Comparison of ENCODE assay signal across 15 cellular contexts in genomic region chr7:45874408-45875131, GRCh38. TPM values are rescaled to one million over a fixed set of nuclear protein-coding genes. Genes with fewer than 3 reads are reported as not detected.
DNase-seq lines count a peak whose midpoint lies in the region; ATAC-seq, FAIRE-seq and TF ChIP-seq lines count a peak whose summit lies in the region.
"Had no signal": no experiment of that assay in that cellular context is flagged by ENCODE, and none has a peak within 500 bp of the region (broad histone marks: within the 10 kb centered on the region; RNA-seq: fewer than 3 reads in every experiment).

No MANE protein-coding gene starts in this region.

- no peak for FAIRE-seq in bronchial epithelial cell (lab: Jason Lieb, UNC)

- no peak for ATAC-seq in HG03097 (IDR thresholded peaks at IDR 0.05; ENCODE audit: low FRiP score, unreplicated experiment)
- ATAC-seq: stimulated activated naive CD8-positive, alpha-beta T cell treated with anti-CD3 and anti-CD28 coated beads, Interleukin-15, amount 100 ng/mL, for 72 hours had no signal

- peak; percentile 63 for DNase-seq in BJ (ENCODE audit: low read depth)
- DNase-seq in M059J (ENCODE audit: low read depth): peak; percentile 88
- peak; percentile 87 for DNase-seq in bronchial epithelial cell (ENCODE audit: low read depth)
- peak; percentile 50 to 82 for DNase-seq in lung microvascular endothelial cell (ENCODE audit: low read depth in 2 of 2)
- no peak for DNase-seq in DMS79 treated with DMSO at 0.1 percent for 48 hours (lab: John Stamatoyannopoulos, UW)
- no peak for DNase-seq in germinal center (ENCODE audit: low spot score)
- DNase-seq in globus pallidus (ENCODE audit: low spot score): no peak
- DNase-seq: activated naive CD8-positive, alpha-beta T cell treated with anti-CD3 and anti-CD28 coated beads for 36 hours; effector CD4-positive, alpha-beta T cell; NCI-H446; Right ventricle myocardium superior; stimulated activated CD4-positive, alpha-beta T cell treated with anti-CD3 and anti-CD28 coated beads, Interleukin-4, amount 100 ng/mL, for 24 hours; stimulated activated naive CD8-positive, alpha-beta T cell treated with anti-CD3 and anti-CD28 coated beads, Interleukin-15, amount 100 ng/mL, for 72 hours had no signal

- TF ChIP-seq CTCF in BJ (IDR thresholded peaks at IDR 0.05; ENCODE audit: insufficient read depth, low read depth, low read length): no peak
- TF ChIP-seq CTCF in bronchial epithelial cell (IDR thresholded peaks at IDR 0.05; ENCODE audit: insufficient read depth, low read length, severe bottlenecking): no peak

- H3K27me3 ChIP-seq in BJ (ENCODE audit: control insufficient read depth, insufficient read depth, low read length) (no peaks in the 10 kb centered on the region), bronchial epithelial cell (ENCODE audit: control insufficient read depth, insufficient read depth, low read length) (no peaks in the 10 kb centered on the region)

- H3K36me3 ChIP-seq in BJ (ENCODE audit: control insufficient read depth, insufficient read depth, low read length): no peaks in the 10 kb centered on the region
- no peaks in the 10 kb centered on the region for H3K36me3 ChIP-seq in bronchial epithelial cell (ENCODE audit: control insufficient read depth, insufficient read depth, low read length)
- H3K36me3 ChIP-seq: prostate gland had no signal

- POLR2A ChIA-PET in BJ (lab: Charles Lee): no interaction called here

- H3K4me3 ChIP-seq in BJ (ENCODE audit: low read depth, low read length) (no peak overlapping the region), bronchial epithelial cell (ENCODE audit: low read depth, low read length) (no peak overlapping the region)
- H3K4me3 ChIP-seq: prostate gland had no signal

- CTCF ChIA-PET in BJ (lab: Yijun Ruan, JAX): interaction anchor here (1.2 kb wide), 1 partner anchor 17 kb away, joined by 4 read pairs; no protein-coding TSS in a partner anchor

RNA-seq across cellular contexts. Expression of gene CCDC201, which starts 1.7 kb away (rescaled TPM):
- not detected in 2 replicates for polyA plus RNA-seq in BJ (2011; rRNA removed)
- polyA minus RNA-seq in BJ (2011; rRNA and poly(A)+ RNA removed): not detected in 2 replicates
- total RNA-seq in M059J (2014; rRNA removed; shearing (Covaris generic)): not detected in 2 replicates
- total RNA-seq in bronchial epithelial cell: under 0.01 TPM in 1 of 2 replicates, not detected in the other
- total RNA-seq in lung microvascular endothelial cell: not detected in 2 replicates
- total RNA-seq: activated naive CD8-positive, alpha-beta T cell treated with anti-CD3 and anti-CD28 coated beads for 36 hours; prostate gland; Right ventricle myocardium superior had no signal

RNA-seq across cellular contexts. Expression of gene IGFBP1, which starts 13.7 kb away (rescaled TPM):
- polyA plus RNA-seq in BJ (2011; rRNA removed): not detected in 2 replicates
- not detected in 2 replicates for polyA minus RNA-seq in BJ (2011; rRNA and poly(A)+ RNA removed)
- 0.07 TPM in 1 of 2 replicates, not detected in the other for total RNA-seq in M059J (2014; rRNA removed; shearing (Covaris generic))
- total RNA-seq in bronchial epithelial cell (under 0.01 and 0.13 TPM in 2 replicates), lung microvascular endothelial cell (0.20 TPM in 1 of 2 replicates, not detected in the other)
- total RNA-seq: activated naive CD8-positive, alpha-beta T cell treated with anti-CD3 and anti-CD28 coated beads for 36 hours; prostate gland; Right ventricle myocardium superior had no signal

RNA-seq across cellular contexts. Expression of gene IGFBP3, which starts 46.5 kb away (rescaled TPM):
- polyA plus RNA-seq in BJ (2011; rRNA removed): 3,005 and 3,180 TPM in 2 replicates
- polyA minus RNA-seq in BJ (2011; rRNA and poly(A)+ RNA removed): 596 and 863 TPM in 2 replicates
- total RNA-seq in M059J (2014; rRNA removed; shearing (Covaris generic)): 20.1 and 23.3 TPM in 2 replicates
- total RNA-seq in bronchial epithelial cell (7.8 and 12.1 TPM in 2 replicates), lung microvascular endothelial cell (1.5 and 2.4 TPM in 2 replicates)

Comparison
In these comparisons a context has a peak if more than half of its experiments do, and no peak if none do; other contexts are left out.
1. DNase-seq: peak in BJ (single experiment), M059J (single experiment), bronchial epithelial cell (single experiment) and lung microvascular endothelial cell (2 of 2); none in DMS79 treated with DMSO at 0.1 percent for 48 hours (single experiment), germinal center (single experiment) and globus pallidus (single experiment).